8 cellular contexts compared by ENCODE assay signal in the genomic region with DNA sequence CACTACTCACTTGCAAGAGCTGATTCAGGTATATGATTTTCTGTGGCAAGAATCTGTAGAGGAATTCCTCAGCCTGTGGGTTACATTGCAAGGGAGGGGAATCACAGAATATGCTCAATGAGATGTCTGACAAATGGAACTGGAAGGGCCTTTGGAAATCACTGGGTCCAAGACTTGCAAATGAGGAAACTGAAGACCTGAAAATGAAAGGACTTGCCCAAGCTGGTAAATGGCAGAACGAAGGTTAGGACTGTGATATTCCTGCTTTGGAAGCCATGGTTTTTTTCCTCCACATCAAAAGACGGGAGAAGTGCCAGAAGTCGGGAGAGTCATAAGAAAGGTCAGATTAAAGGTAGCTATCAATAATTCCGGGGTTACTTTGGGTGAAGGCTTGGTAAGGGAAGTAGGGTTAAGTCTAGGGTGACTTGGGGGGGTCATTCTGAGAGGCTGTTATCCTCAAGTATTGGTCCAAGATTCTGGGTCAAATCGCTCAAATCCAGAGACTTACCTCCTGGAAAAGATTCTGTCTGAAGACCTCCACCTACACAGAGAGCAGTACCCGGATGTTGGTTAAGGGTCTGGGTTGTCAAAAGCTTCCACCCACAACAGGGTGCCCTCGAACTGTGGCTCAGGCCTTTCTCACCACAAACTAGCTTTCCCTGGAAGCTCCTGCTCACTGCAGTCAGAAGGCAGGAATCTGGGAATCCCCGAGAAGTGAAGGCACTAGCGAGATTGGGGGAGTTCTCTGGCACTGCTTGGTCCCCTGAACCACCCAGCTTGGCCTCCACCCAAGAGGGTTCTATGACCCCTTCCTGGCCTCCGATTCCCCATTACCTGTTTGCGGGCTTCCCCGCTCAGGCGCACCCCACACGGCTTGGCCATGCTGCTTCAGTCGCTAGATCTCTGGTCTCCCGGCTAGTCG. TPM values are rescaled to one million over a fixed set of nuclear protein-coding genes. Genes with fewer than 3 reads are reported as not detected.
DNase-seq lines count a peak whose midpoint lies in the region; ATAC-seq and TF ChIP-seq lines count a peak whose summit lies in the region.

Gene PSME2 (minus strand): TSS at position 911 of the 922 bp plus-strand sequence. CDS start 29 bp downstream, at position 882.

- H3K4me3 ChIP-seq in coronary artery (peak within 1 kb of the TSS; percentile 84), tibial nerve (peak within 1 kb of the TSS; percentile 82 to 98 (median 96))

- WGBS in tibial nerve, 2 donors, result 9 to 10% methylated on average over 17 of the region's 17 CpGs

- H3K9me3 ChIP-seq in tibial nerve, result no peaks in the 10 kb centered on the region

- H3K4me1 ChIP-seq in tibial nerve, result peaks cover 4 to 62% (median 22%) of the 10 kb centered on the region in 4 donors

- DNase-seq in NOMO-1 treated with dmso at 0.1 percent for 144 hours (lab: John Stamatoyannopoulos, UW; ENCODE audit: unreplicated experiment) (peak; percentile 23), coronary artery (ENCODE audit: low spot score) (no peak), memory B cell (ENCODE audit: low spot score in 2 of 2) (no peak), tibial nerve (ENCODE audit: low spot score in 2 of 2) (no peak), T1000 (lab: John Stamatoyannopoulos, UW) (no peak)
- no peak for DNase-seq in NK-92 treated with Interleukin-12 subunit alpha and Interleukin-12 subunit beta, amount 100 ng/mL, for 24 hours (lab: John Stamatoyannopoulos, UW)

- H3K27ac Mint-ChIP-seq in memory B cell, result peak within 1 kb of the TSS; percentile 89

- peaks cover 3 to 34% (median 4%) of the 10 kb centered on the region in 3 donors for H3K36me3 ChIP-seq in tibial nerve

- H3K36me3 Mint-ChIP-seq in memory B cell, result peaks cover 20% of the 10 kb centered on the region

- no peaks in the 10 kb centered on the region for H3K27me3 Mint-ChIP-seq in memory B cell

- H3K4me3 Mint-ChIP-seq in memory B cell, result peak within 1 kb of the TSS; percentile 99

- H3K9me3 Mint-ChIP-seq in memory B cell, result no peaks in the 10 kb centered on the region

- TF ChIP-seq POLR2A in GM18526 (IDR thresholded peaks at IDR 0.05; ENCODE audit: extremely low read depth, insufficient read length) (peak; percentile 82), tibial nerve (IDR thresholded peaks at IDR 0.05) (peak; percentile 12 to 56)

- peak within 1 kb of the TSS; percentile 77 to 98 for H3K27ac ChIP-seq in coronary artery
- peak within 1 kb of the TSS; percentile 85 to 97 (median 92) for H3K27ac ChIP-seq in tibial nerve

- peak in 1 of 2 donors; percentile 2 for TF ChIP-seq EP300 in tibial nerve (IDR thresholded peaks at IDR 0.05)

- peaks cover 51% of the 10 kb centered on the region for H3K4me1 Mint-ChIP-seq in memory B cell

- no peak for TF ChIP-seq CTCF in coronary artery (IDR thresholded peaks at IDR 0.05)
- TF ChIP-seq CTCF in tibial nerve (IDR thresholded peaks at IDR 0.05), result no peak

- ATAC-seq in memory B cell (ENCODE audit: low read depth) (no peak), GM21825 (IDR thresholded peaks at IDR 0.05; ENCODE audit: unreplicated experiment) (no peak)

- H3K27me3 ChIP-seq in tibial nerve, result no peaks in the 10 kb centered on the region

RNA-seq across cellular contexts. Expression of gene PSME2, which starts in this region (rescaled TPM):
- 10 to 100 TPM; 33.7 to 64.0 (median 51.9) TPM for total RNA-seq in tibial nerve
